In genomic region chr10:104183682-104184081, GRCh38 we compare ENCODE assay signal across 2 cellular contexts.
A peak's percentile ranks its signal among the peaks of the same experiment; 100 is the strongest.
TF ChIP-seq lines count a peak whose summit lies in the region.

No MANE protein-coding gene starts in this region.

TF ChIP-seq in IMR-90, 13 proteins besides CTCF, POLR2A, EP300 and RAD21:
- TF ChIP-seq CEBPB (IDR thresholded peaks at IDR 0.05; ENCODE audit: low read depth, low read length) (peak; percentile 69), BHLHE40 (IDR thresholded peaks at IDR 0.05; ENCODE audit: low read depth, low read length) (no peak)

TF ChIP-seq in H1, 55 proteins besides CTCF, POLR2A, EP300 and RAD21:
- no peak for TF ChIP-seq JUN (IDR thresholded peaks at IDR 0.05; ENCODE audit: low read depth, low read length)
- TF ChIP-seq CEBPB (IDR thresholded peaks at IDR 0.05; ENCODE audit: low read depth, low read length) = peak; percentile 39; the same call in 1 of the 2 replicates
TF ChIP-seq in H1: peak in this region for 1.
